Comparison of ENCODE assay signal across 8 cellular contexts in the genomic region with DNA sequence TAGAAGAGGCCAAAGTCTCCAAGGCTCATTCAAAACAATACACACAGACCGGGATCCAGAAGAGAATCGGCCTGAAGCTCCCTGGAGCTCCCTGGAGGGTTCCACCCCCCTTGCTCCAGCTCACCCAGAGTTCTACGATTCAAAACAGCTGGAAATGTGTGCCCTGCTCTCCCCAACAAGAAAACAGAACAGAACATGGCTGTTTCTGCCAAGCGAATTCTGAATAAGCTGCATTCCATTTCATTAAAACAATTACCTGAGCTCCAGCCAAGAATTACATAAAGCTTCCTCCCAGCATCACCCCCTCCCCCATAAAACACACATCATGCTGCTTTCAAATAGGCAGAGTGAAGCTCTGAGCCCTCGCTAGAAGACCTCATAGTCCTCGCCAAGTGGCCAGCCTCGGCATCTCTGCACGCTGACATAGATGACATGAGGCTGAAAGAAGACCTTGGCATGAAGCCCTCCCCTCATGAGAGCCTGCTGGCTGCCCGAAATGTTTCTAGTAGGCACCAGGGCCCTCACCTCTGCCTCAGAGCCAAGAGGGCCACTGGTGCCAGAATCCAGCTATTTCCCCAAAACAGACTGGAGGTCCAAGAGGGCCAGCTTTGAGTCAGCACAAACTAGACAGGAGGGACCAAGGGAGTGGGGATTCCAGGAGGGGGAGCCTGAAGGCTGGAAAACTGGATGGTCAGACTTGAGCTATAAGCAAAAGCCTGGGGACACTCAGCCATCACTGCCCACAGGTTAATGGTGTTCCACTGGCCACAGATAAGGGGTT. TPM values are rescaled to one million over a fixed set of nuclear protein-coding genes. Genes with fewer than 3 reads are reported as not detected.
DNase-seq lines count a peak whose midpoint lies in the region; ATAC-seq and TF ChIP-seq lines count a peak whose summit lies in the region.

No MANE protein-coding gene starts in this region.

- H3K4me3 Mint-ChIP-seq in CD4-positive, CD25-positive, alpha-beta regulatory T cell = peak overlapping the region in 3 of 4 donors; percentile 39 to 85 (median 46)
- H3K4me3 Mint-ChIP-seq in natural killer cell treated with Interleukin-12 subunit alpha and Interleukin-12 subunit beta and Interleukin-15 and Interleukin-18, amount 100 ng/mL, for 72 hours = peak overlapping the region; percentile 4

- H3K27me3 ChIP-seq in CD4-positive, CD25-positive, alpha-beta regulatory T cell (ENCODE audit: control insufficient read depth, insufficient read depth, low read length) = no peaks in the 10 kb centered on the region
- H3K27me3 ChIP-seq in esophagus squamous epithelium = no peaks in the 10 kb centered on the region

- no peak for ATAC-seq in CD4-positive, CD25-positive, alpha-beta regulatory T cell (ENCODE audit: low read depth in 2 of 2)
- ATAC-seq in natural killer cell treated with Interleukin-12 subunit alpha and Interleukin-12 subunit beta and Interleukin-15 and Interleukin-18, amount 100 ng/mL, for 72 hours = no peak
- no peak for ATAC-seq in GM19328 (IDR thresholded peaks at IDR 0.05; ENCODE audit: unreplicated experiment)
- ATAC-seq in HG02642 (IDR thresholded peaks at IDR 0.05; ENCODE audit: poor library complexity, unreplicated experiment) = no peak

- TF ChIP-seq POLR2A in esophagus squamous epithelium (IDR thresholded peaks at IDR 0.05) = peak in 1 of 4 donors; percentile 10

- no peaks in the 10 kb centered on the region for H3K27me3 Mint-ChIP-seq in CD4-positive, CD25-positive, alpha-beta regulatory T cell
- no peaks in the 10 kb centered on the region for H3K27me3 Mint-ChIP-seq in natural killer cell treated with Interleukin-12 subunit alpha and Interleukin-12 subunit beta and Interleukin-15 and Interleukin-18, amount 100 ng/mL, for 72 hours

- POLR2A ChIA-PET in RWPE1 (lab: Yijun Ruan, JAX; ENCODE audit: low non-redundant PET) = interaction anchor here (0.8 kb wide), 1 partner anchor 9 kb away, joined by 3 read pairs; no protein-coding TSS in a partner anchor

- H3K9me3 ChIP-seq in CD4-positive, CD25-positive, alpha-beta regulatory T cell (ENCODE audit: control insufficient read depth in 2 of 2, low read length in 2 of 2) = no peaks in the 10 kb centered on the region
- no peaks in the 10 kb centered on the region for H3K9me3 ChIP-seq in esophagus squamous epithelium

- no peaks in the 10 kb centered on the region for H3K9me3 Mint-ChIP-seq in CD4-positive, CD25-positive, alpha-beta regulatory T cell
- no peaks in the 10 kb centered on the region for H3K9me3 Mint-ChIP-seq in natural killer cell treated with Interleukin-12 subunit alpha and Interleukin-12 subunit beta and Interleukin-15 and Interleukin-18, amount 100 ng/mL, for 72 hours

- peaks cover 3% of the 10 kb centered on the region for H3K36me3 ChIP-seq in CD4-positive, CD25-positive, alpha-beta regulatory T cell (ENCODE audit: control insufficient read depth, insufficient read depth, low read length)
- H3K36me3 ChIP-seq in esophagus squamous epithelium = no peaks in the 10 kb centered on the region

- TF ChIP-seq CTCF in RWPE1 (conservative IDR thresholded peaks at IDR 0.05; ENCODE audit: low read depth) = no peak
- peak in 1 of 6 experiments; percentile 16 for TF ChIP-seq CTCF in esophagus squamous epithelium (IDR thresholded peaks at IDR 0.05)

- intact Hi-C loops in esophagus squamous epithelium (cut with DNase I) = no loop called here

- H3K4me3 ChIP-seq in CD4-positive, CD25-positive, alpha-beta regulatory T cell (ENCODE audit: low read depth, low read length) = no peak overlapping the region
- peak overlapping the region in 1 of 4 donors; percentile 6 for H3K4me3 ChIP-seq in esophagus squamous epithelium

- H3K4me1 Mint-ChIP-seq in CD4-positive, CD25-positive, alpha-beta regulatory T cell = peaks cover 26 to 96% (median 74%) of the 10 kb centered on the region in 4 donors
- H3K4me1 Mint-ChIP-seq in natural killer cell treated with Interleukin-12 subunit alpha and Interleukin-12 subunit beta and Interleukin-15 and Interleukin-18, amount 100 ng/mL, for 72 hours (ENCODE audit: low read depth in 2 of 2) = peaks cover 79 to 82% of the 10 kb centered on the region in 2 donors

- WGBS in esophagus squamous epithelium, 2 donors = 17 to 24% methylated on average over 4 to 6 of the region's 9 CpGs

- CTCF ChIA-PET in RWPE1 (lab: Yijun Ruan, JAX) = interaction anchor here (0.8 to 1.5 kb wide), 6 partner anchors 8 to 28 kb away, joined by 3 to 11 read pairs (median 4); partner anchors contain the start of gene PXN

- H3K4me1 ChIP-seq in CD4-positive, CD25-positive, alpha-beta regulatory T cell (ENCODE audit: control insufficient read depth, insufficient read depth, low read length, poor library complexity, severe bottlenecking) = peaks cover 93% of the 10 kb centered on the region
- H3K4me1 ChIP-seq in esophagus squamous epithelium = peaks cover 38 to 98% (median 66%) of the 10 kb centered on the region in 3 donors

- H3K27ac ChIP-seq in CD4-positive, CD25-positive, alpha-beta regulatory T cell (ENCODE audit: insufficient read depth, low read length, poor library complexity, severe bottlenecking) = peak overlapping the region; percentile 43
- peak overlapping the region; percentile 96 for H3K27ac ChIP-seq in RWPE1
- peak overlapping the region; percentile 69 to 89 (median 82) for H3K27ac ChIP-seq in esophagus squamous epithelium

- H3K27ac Mint-ChIP-seq in CD4-positive, CD25-positive, alpha-beta regulatory T cell = peak overlapping the region; percentile 87 to 91 (median 91)
- peak overlapping the region; percentile 56 to 63 for H3K27ac Mint-ChIP-seq in natural killer cell treated with Interleukin-12 subunit alpha and Interleukin-12 subunit beta and Interleukin-15 and Interleukin-18, amount 100 ng/mL, for 72 hours

- DNase-seq in CD4-positive, CD25-positive, alpha-beta regulatory T cell = no peak
- DNase-seq in RWPE1 (ENCODE audit: low spot score) = peak; percentile 75
- no peak for DNase-seq in esophagus squamous epithelium (lab: John Stamatoyannopoulos, UW)
- DNase-seq in natural killer cell treated with Interleukin-12 subunit alpha and Interleukin-12 subunit beta and Interleukin-15 and Interleukin-18, amount 100 ng/mL, for 72 hours (ENCODE audit: low spot score) = no peak
- DNase-seq in cortex of kidney (lab: John Stamatoyannopoulos, UW) = no peak
- DNase-seq in SK-N-DZ (ENCODE audit: low spot score) = no peak

- peaks cover 23% of the 10 kb centered on the region for H3K36me3 Mint-ChIP-seq in CD4-positive, CD25-positive, alpha-beta regulatory T cell
- peaks cover 8% of the 10 kb centered on the region for H3K36me3 Mint-ChIP-seq in natural killer cell treated with Interleukin-12 subunit alpha and Interleukin-12 subunit beta and Interleukin-15 and Interleukin-18, amount 100 ng/mL, for 72 hours

RNA-seq across cellular contexts. Expression of gene PXN, which starts 8.3 kb away (rescaled TPM):
- 205 TPM for total RNA-seq in CD4-positive, CD25-positive, alpha-beta regulatory T cell
- 10 to 100 TPM; 64.3 to 89.5 (median 73.5) TPM for polyA plus RNA-seq in CD4-positive, CD25-positive, alpha-beta regulatory T cell
- 10 to 100 TPM; 18.2 to 44.4 (median 21.4) TPM for total RNA-seq in esophagus squamous epithelium
- 100 to 1,000 TPM; 133 to 160 TPM for total RNA-seq in natural killer cell treated with Interleukin-12 subunit alpha and Interleukin-12 subunit beta and Interleukin-15 and Interleukin-18, amount 100 ng/mL, for 72 hours
- 13.0 and 14.1 TPM in 2 replicates for polyA plus RNA-seq in SK-N-DZ (2014; cell fraction: cytosol; rRNA removed)
- 8.8 and 15.5 TPM in 2 replicates for polyA plus RNA-seq in SK-N-DZ (2014; cell fraction: nucleus; rRNA removed)

RNA-seq across cellular contexts. Expression of gene RNU4-2, which starts 34.5 kb away (rescaled TPM):
- 12,754 TPM for total RNA-seq in CD4-positive, CD25-positive, alpha-beta regulatory T cell
- polyA plus RNA-seq in CD4-positive, CD25-positive, alpha-beta regulatory T cell = 100 to 1,000 TPM in 1 of 4 donors, 10 to 100 TPM in 1, not detected in 2; 49.3 to 132 TPM
- total RNA-seq in esophagus squamous epithelium = under 1 TPM in 3 of 4 donors, not detected in 1; under 0.01 TPM
- total RNA-seq in natural killer cell treated with Interleukin-12 subunit alpha and Interleukin-12 subunit beta and Interleukin-15 and Interleukin-18, amount 100 ng/mL, for 72 hours = 1,000 to 10,000 TPM; 6,345 to 8,722 TPM
- polyA plus RNA-seq in SK-N-DZ (2014; cell fraction: cytosol; rRNA removed) = not detected in 2 replicates
- not detected in 2 replicates for polyA plus RNA-seq in SK-N-DZ (2014; cell fraction: nucleus; rRNA removed)

RNA-seq across cellular contexts. Expression of gene RNU4-1, which starts 35.8 kb away (rescaled TPM):
- total RNA-seq in CD4-positive, CD25-positive, alpha-beta regulatory T cell = 1,793 TPM
- polyA plus RNA-seq in CD4-positive, CD25-positive, alpha-beta regulatory T cell = not detected
- under 1 TPM in 3 of 4 donors, not detected in 1; under 0.01 TPM for total RNA-seq in esophagus squamous epithelium
- 1,000 to 10,000 TPM; 1,386 to 2,161 TPM for total RNA-seq in natural killer cell treated with Interleukin-12 subunit alpha and Interleukin-12 subunit beta and Interleukin-15 and Interleukin-18, amount 100 ng/mL, for 72 hours
- polyA plus RNA-seq in SK-N-DZ (2014; cell fraction: cytosol; rRNA removed) = not detected in 2 replicates
- not detected in 2 replicates for polyA plus RNA-seq in SK-N-DZ (2014; cell fraction: nucleus; rRNA removed)

RNA-seq across cellular contexts. Expression of gene SIRT4, which starts 44.9 kb away (rescaled TPM):
- 0.79 TPM for total RNA-seq in CD4-positive, CD25-positive, alpha-beta regulatory T cell
- 1 to 10 TPM in 3 of 4 donors, not detected in 1; 1.1 to 2.8 (median 1.2) TPM for polyA plus RNA-seq in CD4-positive, CD25-positive, alpha-beta regulatory T cell
- 1 to 10 TPM in 1 of 4 donors, under 1 TPM in 1, not detected in 2; 0.70 to 5.0 TPM for total RNA-seq in esophagus squamous epithelium
- 1 to 10 TPM; 2.4 to 2.6 TPM for total RNA-seq in natural killer cell treated with Interleukin-12 subunit alpha and Interleukin-12 subunit beta and Interleukin-15 and Interleukin-18, amount 100 ng/mL, for 72 hours
- 3.7 and 4.6 TPM in 2 replicates for polyA plus RNA-seq in SK-N-DZ (2014; cell fraction: cytosol; rRNA removed)
- 0.33 and 2.4 TPM in 2 replicates for polyA plus RNA-seq in SK-N-DZ (2014; cell fraction: nucleus; rRNA removed)

RNA-seq across cellular contexts. Expression of gene RPLP0, which starts 56.3 kb away (rescaled TPM):
- total RNA-seq in CD4-positive, CD25-positive, alpha-beta regulatory T cell = 1,127 TPM
- 1,000 to 10,000 TPM in 3 of 4 donors, 100 to 1,000 TPM in 1; 998 to 1,871 (median 1,438) TPM for polyA plus RNA-seq in CD4-positive, CD25-positive, alpha-beta regulatory T cell
- total RNA-seq in esophagus squamous epithelium = 1,000 to 10,000 TPM; 3,136 to 5,114 (median 4,044) TPM
- 1,000 to 10,000 TPM; 1,757 to 2,186 TPM for total RNA-seq in natural killer cell treated with Interleukin-12 subunit alpha and Interleukin-12 subunit beta and Interleukin-15 and Interleukin-18, amount 100 ng/mL, for 72 hours
- polyA plus RNA-seq in SK-N-DZ (2014; cell fraction: cytosol; rRNA removed) = 4,714 and 5,742 TPM in 2 replicates
- 2,778 and 4,188 TPM in 2 replicates for polyA plus RNA-seq in SK-N-DZ (2014; cell fraction: nucleus; rRNA removed)

Comparison
In these comparisons a context has a peak if more than half of its experiments do, and no peak if none do; other contexts are left out.
1. H3K27ac ChIP-seq: peak in every context shown above with its lines; median percentile 96 in RWPE1; 82 in esophagus squamous epithelium; 43 in CD4-positive, CD25-positive, alpha-beta regulatory T cell.
2. RNA of gene RNU4-2, which starts 34.5 kb away (total RNA-seq): 12,754 TPM in CD4-positive, CD25-positive, alpha-beta regulatory T cell (single experiment) and 6,345 to 8,722 TPM in natural killer cell treated with Interleukin-12 subunit alpha and Interleukin-12 subunit beta and Interleukin-15 and Interleukin-18, amount 100 ng/mL, for 72 hours; under 0.01 TPM in esophagus squamous epithelium; every median in the first group is over 1,000 times any median in the second.
3. RNA of gene RNU4-1, which starts 35.8 kb away (total RNA-seq): 1,386 to 2,161 TPM in natural killer cell treated with Interleukin-12 subunit alpha and Interleukin-12 subunit beta and Interleukin-15 and Interleukin-18, amount 100 ng/mL, for 72 hours and 1,793 TPM in CD4-positive, CD25-positive, alpha-beta regulatory T cell (single experiment); under 0.01 TPM in esophagus squamous epithelium; every median in the first group is over 1,000 times any median in the second.